Comparison of ENCODE assay signal across 2 cellular contexts in genomic region chr2:172080641-172081230, GRCh38.
TF ChIP-seq lines count a peak whose summit lies in the region.

No MANE protein-coding gene starts in this region.

TF ChIP-seq in H1, 55 proteins besides CTCF, POLR2A, EP300 and RAD21:
- TF ChIP-seq KDM4A (IDR thresholded peaks at IDR 0.05; ENCODE audit: low read depth, low read length, severe bottlenecking) (peak; percentile 2), EZH2 (IDR thresholded peaks at IDR 0.05; ENCODE audit: low read depth, low read length, severe bottlenecking) (peak; percentile 49), RNF2 (IDR thresholded peaks at IDR 0.05; ENCODE audit: borderline replicate concordance, low read depth, low read length, missing control alignments, poor library complexity, severe bottlenecking) (peak; percentile 24), GTF2F1 (IDR thresholded peaks at IDR 0.05; ENCODE audit: borderline replicate concordance, low read depth, low read length) (no peak), SUZ12 (IDR thresholded peaks at IDR 0.05; ENCODE audit: low read length) (peak; percentile 36), BCL11A (IDR thresholded peaks at IDR 0.05; ENCODE audit: low read depth in 2 of 2, low read length in 2 of 2) (no peak), SIRT6 (IDR thresholded peaks at IDR 0.05; ENCODE audit: low read length) (no peak)

TF ChIP-seq in neural cell, 6 proteins besides CTCF, POLR2A, EP300 and RAD21:
- TF ChIP-seq REST (IDR thresholded peaks at IDR 0.05; ENCODE audit: borderline replicate concordance) = peak; percentile 20
- TF ChIP-seq SMC3 (conservative IDR thresholded peaks at IDR 0.05; ENCODE audit: poor library complexity) = no peak
- TF ChIP-seq EZH2 (IDR thresholded peaks at IDR 0.05; ENCODE audit: borderline replicate concordance, insufficient read depth, low read length, poor library complexity, severe bottlenecking) = no peak
